Comparison of ENCODE assay signal across 15 cellular contexts in genomic region chr21:31673513-31673912, GRCh38. TPM values are rescaled to one million over a fixed set of nuclear protein-coding genes. Genes with fewer than 3 reads are reported as not detected.
A peak's percentile ranks its signal among the peaks of the same experiment; 100 is the strongest.
DNase-seq lines count a peak whose midpoint lies in the region; ATAC-seq and TF ChIP-seq lines count a peak whose summit lies in the region.
"Had no signal": no experiment of that assay in that cellular context is flagged by ENCODE, and none has a peak within 500 bp of the region (broad histone marks: within the 10 kb centered on the region; RNA-seq: fewer than 3 reads in every experiment).

No MANE protein-coding gene starts in this region.

- no peak overlapping the region for H3K4me3 ChIP-seq in mucosa of descending colon
- H3K4me3 ChIP-seq: GM23248 had no signal

- no peak for DNase-seq in activated T-cell treated with anti-CD3 and anti-CD28 coated beads, Interleukin-2, amount 50 U/mL, for 24 hours
- DNase-seq in activated T-cell treated with anti-CD3 and anti-CD28 coated beads, Interleukin-2, amount 50 U/mL, for 4 hours, result no peak
- DNase-seq in CD4-positive, alpha-beta T cell, result no peak
- DNase-seq in T-cell, result no peak
- DNase-seq in mucosa of descending colon, result no peak
- DNase-seq in activated CD8-positive, alpha-beta memory T cell treated with anti-CD3 and anti-CD28 coated beads, Interleukin-2, amount 50 U/mL, for 48 hours, result no peak
- no peak for DNase-seq in dermis blood vessel endothelial cell
- DNase-seq: C1 segment of cervical spinal cord; Caco-2; CD8-positive, alpha-beta T cell; DMS153; DND-41; GM23248; H7; HCEC 1CT had no signal

- no peaks in the 10 kb centered on the region for H3K36me3 ChIP-seq in mucosa of descending colon (ENCODE audit: low read depth)

- intact Hi-C loops in CD4-positive, alpha-beta T cell (cut with DNase I, micrococcal nuclease), result no loop called here
- intact Hi-C loops in mucosa of descending colon (cut with DNase I, micrococcal nuclease), result no loop called here

- CTCF ChIA-PET in CD4-positive, alpha-beta T cell (lab: Charles Lee), result no interaction called here
- CTCF ChIA-PET in T-cell (lab: Charles Lee), result no interaction called here

- peaks cover 42% of the 10 kb centered on the region for H3K36me3 Mint-ChIP-seq in activated T-cell treated with anti-CD3 and anti-CD28 coated beads, Interleukin-2, amount 50 U/mL, for 24 hours (ENCODE audit: low read depth)
- H3K36me3 Mint-ChIP-seq in activated T-cell treated with anti-CD3 and anti-CD28 coated beads, Interleukin-2, amount 50 U/mL, for 4 hours (ENCODE audit: insufficient read depth), result peaks cover 24% of the 10 kb centered on the region
- H3K36me3 Mint-ChIP-seq in CD4-positive, alpha-beta T cell (ENCODE audit: low read depth), result peaks cover 37% of the 10 kb centered on the region
- H3K36me3 Mint-ChIP-seq in T-cell, result peaks cover 24% of the 10 kb centered on the region

- H3K27me3 Mint-ChIP-seq in activated T-cell treated with anti-CD3 and anti-CD28 coated beads, Interleukin-2, amount 50 U/mL, for 24 hours, result no peaks in the 10 kb centered on the region
- no peaks in the 10 kb centered on the region for H3K27me3 Mint-ChIP-seq in activated T-cell treated with anti-CD3 and anti-CD28 coated beads, Interleukin-2, amount 50 U/mL, for 4 hours (ENCODE audit: low read depth)
- no peaks in the 10 kb centered on the region for H3K27me3 Mint-ChIP-seq in CD4-positive, alpha-beta T cell
- no peaks in the 10 kb centered on the region for H3K27me3 Mint-ChIP-seq in T-cell

- H3K27ac Mint-ChIP-seq in activated T-cell treated with anti-CD3 and anti-CD28 coated beads, Interleukin-2, amount 50 U/mL, for 24 hours, result peak overlapping the region; percentile 52
- peak overlapping the region; percentile 46 for H3K27ac Mint-ChIP-seq in CD4-positive, alpha-beta T cell
- H3K27ac Mint-ChIP-seq in T-cell, result peak overlapping the region; percentile 53 to 66
- H3K27ac Mint-ChIP-seq: CD8-positive, alpha-beta T cell had no signal

- H3K27me3 ChIP-seq in CD4-positive, alpha-beta T cell (ENCODE audit: control insufficient read depth, insufficient read depth, low read length), result no peaks in the 10 kb centered on the region

- H3K9me3 Mint-ChIP-seq in activated T-cell treated with anti-CD3 and anti-CD28 coated beads, Interleukin-2, amount 50 U/mL, for 24 hours, result no peaks in the 10 kb centered on the region
- no peaks in the 10 kb centered on the region for H3K9me3 Mint-ChIP-seq in activated T-cell treated with anti-CD3 and anti-CD28 coated beads, Interleukin-2, amount 50 U/mL, for 4 hours
- H3K9me3 Mint-ChIP-seq in CD4-positive, alpha-beta T cell, result no peaks in the 10 kb centered on the region
- H3K9me3 Mint-ChIP-seq in T-cell, result no peaks in the 10 kb centered on the region
- H3K9me3 Mint-ChIP-seq: CD8-positive, alpha-beta T cell had no signal

- H3K4me3 Mint-ChIP-seq in activated T-cell treated with anti-CD3 and anti-CD28 coated beads, Interleukin-2, amount 50 U/mL, for 24 hours, result no peak overlapping the region
- H3K4me3 Mint-ChIP-seq in activated T-cell treated with anti-CD3 and anti-CD28 coated beads, Interleukin-2, amount 50 U/mL, for 4 hours, result no peak overlapping the region
- H3K4me3 Mint-ChIP-seq in CD4-positive, alpha-beta T cell, result no peak overlapping the region
- no peak overlapping the region for H3K4me3 Mint-ChIP-seq in T-cell
- H3K4me3 Mint-ChIP-seq: CD8-positive, alpha-beta T cell had no signal

- no peak for TF ChIP-seq CTCF in CD4-positive, alpha-beta T cell (IDR thresholded peaks at IDR 0.05)
- TF ChIP-seq CTCF in mucosa of descending colon (IDR thresholded peaks at IDR 0.05), result no peak

- H3K27ac ChIP-seq in CD4-positive, alpha-beta T cell (ENCODE audit: low read depth, low read length), result no peak overlapping the region
- H3K27ac ChIP-seq: GM23248 had no signal

- ATAC-seq in activated T-cell treated with anti-CD3 and anti-CD28 coated beads, Interleukin-2, amount 50 U/mL, for 4 hours, result no peak
- no peak for ATAC-seq in CD4-positive, alpha-beta T cell (ENCODE audit: poor library complexity)
- no peak for ATAC-seq in T-cell (replicated peaks in 1 of 4)
- ATAC-seq in mucosa of descending colon, result peak; percentile 52
- ATAC-seq: CD8-positive, alpha-beta T cell had no signal

- H3K4me1 ChIP-seq in mucosa of descending colon (ENCODE audit: low read depth), result no peaks in the 10 kb centered on the region
- H3K4me1 ChIP-seq: Caco-2 had no signal

- H3K4me1 Mint-ChIP-seq in activated T-cell treated with anti-CD3 and anti-CD28 coated beads, Interleukin-2, amount 50 U/mL, for 24 hours (ENCODE audit: low read depth), result peaks cover 25% of the 10 kb centered on the region
- peaks cover 9% of the 10 kb centered on the region for H3K4me1 Mint-ChIP-seq in activated T-cell treated with anti-CD3 and anti-CD28 coated beads, Interleukin-2, amount 50 U/mL, for 4 hours (ENCODE audit: low read depth)
- H3K4me1 Mint-ChIP-seq in CD4-positive, alpha-beta T cell (ENCODE audit: low read depth), result peaks cover 2% of the 10 kb centered on the region
- peaks cover 0 to 8% (median 1%) of the 10 kb centered on the region in 3 donors for H3K4me1 Mint-ChIP-seq in T-cell

- POLR2A ChIA-PET in CD4-positive, alpha-beta T cell (lab: Charles Lee), result no interaction called here
- POLR2A ChIA-PET in T-cell (lab: Charles Lee), result no interaction called here

- no peaks in the 10 kb centered on the region for H3K9me3 ChIP-seq in CD4-positive, alpha-beta T cell (ENCODE audit: control insufficient read depth, low read length)
- no peaks in the 10 kb centered on the region for H3K9me3 ChIP-seq in mucosa of descending colon
- H3K9me3 ChIP-seq: Caco-2 had no signal

RNA-seq across cellular contexts. Expression of gene SOD1, which starts 14.0 kb away (rescaled TPM):
- 100 to 1,000 TPM; 284 to 308 (median 295) TPM for total RNA-seq in activated T-cell treated with anti-CD3 and anti-CD28 coated beads, Interleukin-2, amount 50 U/mL, for 4 hours
- 100 to 1,000 TPM; 158 to 161 TPM for total RNA-seq in CD4-positive, alpha-beta T cell
- total RNA-seq in T-cell (100 to 1,000 TPM; 143 to 167 (median 152) TPM), mucosa of descending colon (100 to 1,000 TPM; 268 to 384 (median 269) TPM), dermis blood vessel endothelial cell (236 and 279 TPM in 2 replicates)

RNA-seq across cellular contexts. Expression of gene SCAF4, which starts 58.4 kb away (rescaled TPM):
- total RNA-seq in activated T-cell treated with anti-CD3 and anti-CD28 coated beads, Interleukin-2, amount 50 U/mL, for 4 hours, result 10 to 100 TPM; 56.9 to 60.1 (median 59.7) TPM
- total RNA-seq in CD4-positive, alpha-beta T cell, result 10 to 100 TPM; 56.1 to 57.8 TPM
- 10 to 100 TPM; 57.5 to 71.9 (median 62.4) TPM for total RNA-seq in T-cell
- 10 to 100 TPM; 35.7 to 39.7 (median 38.4) TPM for total RNA-seq in mucosa of descending colon
- 5.3 and 6.3 TPM in 2 replicates for total RNA-seq in dermis blood vessel endothelial cell
